Comparison of ENCODE assay signal across 9 cellular contexts in the genomic region with DNA sequence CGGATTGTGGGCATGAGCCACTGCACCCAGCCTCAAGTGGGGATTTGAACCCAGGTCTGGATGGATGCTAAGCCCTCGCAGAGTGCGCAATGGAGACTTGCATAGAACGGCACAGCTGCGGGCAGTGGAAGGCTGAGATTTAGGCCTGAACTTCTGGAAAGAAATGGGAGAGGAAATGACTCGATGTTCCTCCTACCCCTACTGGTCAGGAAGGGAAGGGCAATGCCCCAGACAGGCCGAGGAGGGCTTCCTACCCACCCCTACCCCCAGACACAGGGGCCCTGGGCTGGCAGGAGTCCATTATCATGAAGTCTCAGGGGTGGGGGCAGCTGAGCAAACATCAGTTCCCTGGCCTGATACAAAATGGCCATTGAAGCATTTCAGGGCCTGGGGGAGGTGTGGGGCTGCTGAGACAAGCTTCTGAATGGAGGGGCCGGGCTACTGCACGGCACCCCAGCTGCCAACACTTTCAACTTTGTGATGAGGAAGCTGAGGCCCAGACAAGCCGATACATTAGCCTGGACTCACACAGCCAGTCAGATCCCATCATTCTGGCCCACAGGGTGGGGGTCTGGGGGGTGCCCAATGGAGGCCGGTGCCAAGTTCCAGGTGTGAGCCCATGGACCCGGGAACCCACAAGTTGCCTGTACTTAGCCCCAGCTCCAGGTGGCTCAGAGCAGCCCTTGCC. TPM values are rescaled to one million over a fixed set of nuclear protein-coding genes. Genes with fewer than 3 reads are reported as not detected.
DNase-seq lines count a peak whose midpoint lies in the region; ATAC-seq and TF ChIP-seq lines count a peak whose summit lies in the region.
"Had no signal": no experiment of that assay in that cellular context is flagged by ENCODE, and none has a peak within 500 bp of the region (broad histone marks: within the 10 kb centered on the region; RNA-seq: fewer than 3 reads in every experiment).

No MANE protein-coding gene starts in this region.

- H3K4me3 ChIP-seq in Caco-2 (ENCODE audit: low read depth, low read length) (no peak overlapping the region), body of pancreas (no peak overlapping the region), mucosa of descending colon (no peak overlapping the region)

- DNase-seq in Caco-2 (peak; percentile 42), LHCN-M2 (ENCODE audit: low read depth) (peak; percentile 64), body of pancreas (no peak), mucosa of descending colon (peak in 1 of 3 donors; percentile 37), omental fat pad (ENCODE audit: low spot score) (no peak), globus pallidus (ENCODE audit: low spot score) (no peak), LoVo (ENCODE audit: low spot score) (no peak)
- no peak for DNase-seq in stimulated activated CD4-positive, alpha-beta T cell treated with anti-CD3 and anti-CD28 coated beads, Interleukin-2, amount 100 ng/mL, for 24 hours

- intact Hi-C loops in Caco-2 (cut with micrococcal nuclease; ENCODE audit: unreplicated experiment): no loop called here
- intact Hi-C loops in body of pancreas (cut with DNase I): loop anchor here (5.0 kb wide), 1 partner anchor 37 kb away; no protein-coding TSS in a partner anchor
- intact Hi-C loops in mucosa of descending colon (cut with DNase I, micrococcal nuclease): no loop called here

- no peaks in the 10 kb centered on the region for H3K36me3 ChIP-seq in Caco-2 (ENCODE audit: control insufficient read depth, insufficient read depth, low read length)
- H3K36me3 ChIP-seq in body of pancreas (replicated peaks in 1 of 2; ENCODE audit: insufficient read depth in 1 of 2, low read depth in 2 of 2): no peaks in the 10 kb centered on the region
- no peaks in the 10 kb centered on the region for H3K36me3 ChIP-seq in mucosa of descending colon (ENCODE audit: low read depth)

- TF ChIP-seq CTCF in Caco-2 (IDR thresholded peaks at IDR 0.05; ENCODE audit: insufficient read depth in 1 of 2, low read depth in 1 of 2, low read length in 1 of 2, severe bottlenecking in 1 of 2, unreplicated experiment in 1 of 2) (peak; percentile 34 to 57), body of pancreas (IDR thresholded peaks at IDR 0.05) (peak; percentile 29 to 53 (median 41)), mucosa of descending colon (IDR thresholded peaks at IDR 0.05) (no peak), omental fat pad (IDR thresholded peaks at IDR 0.05) (no peak)

- no peaks in the 10 kb centered on the region for H3K9me3 Mint-ChIP-seq in Caco-2 (ENCODE audit: unreplicated experiment)
- H3K9me3 Mint-ChIP-seq: central memory CD8-positive, alpha-beta T cell had no signal

- peak overlapping the region; percentile 51 for H3K27ac Mint-ChIP-seq in Caco-2 (ENCODE audit: unreplicated experiment)

- H3K27me3 Mint-ChIP-seq in Caco-2 (ENCODE audit: insufficient read depth, unreplicated experiment): no peaks in the 10 kb centered on the region
- H3K27me3 Mint-ChIP-seq: central memory CD8-positive, alpha-beta T cell had no signal

- H3K27me3 ChIP-seq in Caco-2 (replicated peaks; ENCODE audit: control insufficient read depth, insufficient read depth, low read length) (no peaks in the 10 kb centered on the region), body of pancreas (no peaks in the 10 kb centered on the region)

- no peak overlapping the region for H3K4me3 Mint-ChIP-seq in Caco-2 (ENCODE audit: unreplicated experiment)
- H3K4me3 Mint-ChIP-seq: central memory CD8-positive, alpha-beta T cell had no signal

- no peaks in the 10 kb centered on the region for H3K9me3 ChIP-seq in Caco-2
- H3K9me3 ChIP-seq in body of pancreas: no peaks in the 10 kb centered on the region
- H3K9me3 ChIP-seq in mucosa of descending colon: no peaks in the 10 kb centered on the region

- WGBS in body of pancreas, 2 donors: 35 to 47% methylated on average over 5 to 12 of the region's 12 CpGs

- POLR2A ChIA-PET in Caco-2 (lab: Charles Lee): no interaction called here

- CTCF ChIA-PET in Caco-2 (lab: Charles Lee): interaction anchor here (0.9 to 2.7 kb wide), 5 partner anchors 13 to 68 kb away, joined by 3 to 17 read pairs (median 4); partner anchors contain the start of genes OLFML2A and WDR38

- H3K4me1 Mint-ChIP-seq in Caco-2 (ENCODE audit: low read depth, unreplicated experiment): no peaks in the 10 kb centered on the region
- H3K4me1 Mint-ChIP-seq: central memory CD8-positive, alpha-beta T cell had no signal

- H3K36me3 Mint-ChIP-seq in Caco-2 (ENCODE audit: insufficient read depth, unreplicated experiment): no peaks in the 10 kb centered on the region

- H3K4me1 ChIP-seq in Caco-2 (0 out of 2 replicates have a peak, but pooled peaks cover 3% of the 10 kb centered on the region), body of pancreas (peaks cover 31% of the 10 kb centered on the region), mucosa of descending colon (ENCODE audit: low read depth) (peaks cover 5% of the 10 kb centered on the region)

- H3K27ac ChIP-seq in body of pancreas: peak overlapping the region in 3 of 4 donors; percentile 29 to 52 (median 44)

- BruUV-seq in Caco-2 (replicated peaks; lab: Mats Ljungman, UMichigan): no TSS peak

- TF ChIP-seq POLR2A in body of pancreas (IDR thresholded peaks at IDR 0.05): no peak

- ATAC-seq in body of pancreas (peak; percentile 38), mucosa of descending colon (peak; percentile 33), omental fat pad (ENCODE audit: low FRiP score) (no peak)

RNA-seq across cellular contexts. Expression of gene WDR38, which starts 13.5 kb away (rescaled TPM):
- total RNA-seq in Caco-2 (2022): not detected in 2 replicates
- not detected in 2 replicates for total RNA-seq in LHCN-M2 (2014; rRNA removed)
- not detected for polyA plus RNA-seq in LHCN-M2 (2012)
- under 1 TPM in 1 of 2 donors, not detected in 1; 0.78 TPM for total RNA-seq in body of pancreas
- total RNA-seq in mucosa of descending colon: not detected
- under 1 TPM in 1 of 4 donors, not detected in 3; 0.36 TPM for total RNA-seq in omental fat pad

RNA-seq across cellular contexts. Expression of gene RPL35, which starts 22.0 kb away (rescaled TPM):
- total RNA-seq in Caco-2 (2022): 1,528 and 1,598 TPM in 2 replicates
- 2,204 and 2,858 TPM in 2 replicates for total RNA-seq in LHCN-M2 (2014; rRNA removed)
- polyA plus RNA-seq in LHCN-M2 (2012): 3,257 TPM
- total RNA-seq in body of pancreas: 1,000 to 10,000 TPM; 1,031 to 1,035 TPM
- total RNA-seq in mucosa of descending colon: 100 to 1,000 TPM; 676 to 897 (median 838) TPM
- total RNA-seq in omental fat pad: 1,000 to 10,000 TPM; 1,657 to 2,235 (median 2,199) TPM

RNA-seq across cellular contexts. Expression of gene ARPC5L, which starts 22.2 kb away (rescaled TPM):
- total RNA-seq in Caco-2 (2022) (59.0 and 60.1 TPM in 2 replicates), LHCN-M2 (2014; rRNA removed) (37.6 and 39.0 TPM in 2 replicates), body of pancreas (10 to 100 TPM; 14.5 to 21.8 TPM), mucosa of descending colon (10 to 100 TPM; 29.5 to 41.9 (median 37.2) TPM), omental fat pad (10 to 100 TPM; 21.8 to 55.4 (median 24.7) TPM)
- polyA plus RNA-seq in LHCN-M2 (2012): 45.8 TPM

Comparison
In these comparisons a context has a peak if more than half of its experiments do, and no peak if none do; other contexts are left out.
1. DNase-seq: peak in Caco-2 (2 of 2) and LHCN-M2 (single experiment); none in body of pancreas (0 of 4), omental fat pad (single experiment), stimulated activated CD4-positive, alpha-beta T cell treated with anti-CD3 and anti-CD28 coated beads, Interleukin-2, amount 100 ng/mL, for 24 hours (0 of 2), globus pallidus (single experiment) and LoVo (single experiment).
2. CTCF ChIP-seq: peak in Caco-2 (2 of 2) and body of pancreas (7 of 7); none in mucosa of descending colon (single experiment) and omental fat pad (0 of 3).